ENCODE assay signal across 8 cellular contexts in the genomic region with DNA sequence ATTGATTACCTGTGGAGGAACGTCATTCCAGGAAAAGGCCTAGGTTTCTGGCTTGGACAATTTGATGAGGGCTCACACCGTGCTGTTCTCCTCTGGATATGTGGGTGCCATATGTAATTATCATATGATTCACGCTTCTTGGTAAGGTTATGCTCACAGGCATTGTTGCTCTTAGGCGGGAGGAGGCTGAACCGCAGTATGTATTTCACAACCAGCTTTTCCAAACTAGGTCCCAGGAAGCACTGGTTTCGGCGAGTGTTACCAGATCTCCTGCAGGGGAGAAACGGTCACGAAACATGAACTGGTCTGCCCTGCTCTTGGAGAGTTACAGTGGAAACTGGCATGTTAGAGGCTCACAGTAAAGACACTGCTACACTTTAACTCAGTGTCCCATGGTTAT. TPM values are rescaled to one million over a fixed set of nuclear protein-coding genes. Genes with fewer than 3 reads are reported as not detected.
A peak's percentile ranks its signal among the peaks of the same experiment; 100 is the strongest.
DNase-seq lines count a peak whose midpoint lies in the region; ATAC-seq, FAIRE-seq and TF ChIP-seq lines count a peak whose summit lies in the region.

No MANE protein-coding gene starts in this region.

- no peak overlapping the region for H3K9ac ChIP-seq in HCT116 (ENCODE audit: low read length)
- H3K9ac ChIP-seq in smooth muscle cell (ENCODE audit: low read depth) = peak overlapping the region; percentile 27

- TF ChIP-seq RAD21 in HCT116 (IDR thresholded peaks at IDR 0.05; ENCODE audit: low read depth) = no peak

- TF ChIP-seq POLR2A in HCT116 (IDR thresholded peaks at IDR 0.05; ENCODE audit: borderline replicate concordance, extremely low read depth, insufficient read depth, insufficient read length) = no peak

- H3K79me2 ChIP-seq in HCT116 (ENCODE audit: insufficient read depth, low read length) = no peaks in the 10 kb centered on the region
- H3K79me2 ChIP-seq in smooth muscle cell (ENCODE audit: low read depth) = no peaks in the 10 kb centered on the region

- no peaks in the 10 kb centered on the region for H4K20me1 ChIP-seq in HCT116 (ENCODE audit: insufficient read depth)
- H4K20me1 ChIP-seq in smooth muscle cell (ENCODE audit: low read depth) = no peaks in the 10 kb centered on the region

- no peak overlapping the region for H2AFZ ChIP-seq in HCT116 (ENCODE audit: low read depth, low read length, poor library complexity, severe bottlenecking)
- peak overlapping the region; percentile 90 for H2AFZ ChIP-seq in smooth muscle cell (ENCODE audit: low read depth)

- 0 out of 2 replicates have a peak overlapping the region, but pooled peaks have one; percentile 14 for H3K4me2 ChIP-seq in HCT116 (ENCODE audit: low read length)
- peak overlapping the region; percentile 83 for H3K4me2 ChIP-seq in smooth muscle cell

- DNase-seq in HCT116 (ENCODE audit: low read depth, low spot score) (no peak), right atrium auricular region (ENCODE audit: low spot score) (no peak), smooth muscle cell (lab: John Stamatoyannopoulos, UW; ENCODE audit: unreplicated experiment) (no peak), germinal center (ENCODE audit: low spot score) (no peak), frontal cortex (ENCODE audit: low spot score in 2 of 2) (no peak), SIG-M5 treated with dmso at 0.1 percent for 504 hours (lab: John Stamatoyannopoulos, UW; ENCODE audit: unreplicated experiment) (no peak)
- DNase-seq in activated CD4-positive, alpha-beta memory T cell treated with anti-CD3 and anti-CD28 coated beads, Interleukin-2, amount 10 ng/mL, durations not matched to agents 7 days and 5 days = no peak
- DNase-seq in stimulated activated naive CD4-positive, alpha-beta T cell (lab: John Stamatoyannopoulos, UW) = no peak

- ATAC-seq in HCT116 = no peak

- H3K4me1 Mint-ChIP-seq in activated CD4-positive, alpha-beta memory T cell treated with anti-CD3 and anti-CD28 coated beads, Interleukin-2, amount 10 ng/mL, durations not matched to agents 7 days and 5 days = peaks cover 37% of the 10 kb centered on the region

- H3K27me3 ChIP-seq in HCT116 (ENCODE audit: insufficient read depth, low read length) (no peaks in the 10 kb centered on the region), right atrium auricular region (no peaks in the 10 kb centered on the region), smooth muscle cell (ENCODE audit: low read depth) (no peaks in the 10 kb centered on the region)

- peaks cover 5% of the 10 kb centered on the region for H3K9me3 Mint-ChIP-seq in activated CD4-positive, alpha-beta memory T cell treated with anti-CD3 and anti-CD28 coated beads, Interleukin-2, amount 10 ng/mL, durations not matched to agents 7 days and 5 days

- no peak for FAIRE-seq in frontal cortex (lab: Jason Lieb, UNC)

- H3K4me1 ChIP-seq in HCT116 (ENCODE audit: control insufficient read depth in 1 of 2, insufficient read depth in 2 of 2, low read length in 2 of 2) (no peaks in the 10 kb centered on the region; a peak in 1 of 4 replicates), right atrium auricular region (peaks cover 0 to 12% of the 10 kb centered on the region in 2 donors), smooth muscle cell (ENCODE audit: low read depth) (peaks cover 11% of the 10 kb centered on the region)

- no peaks in the 10 kb centered on the region for H3K9me2 ChIP-seq in HCT116 (ENCODE audit: insufficient read depth)

- WGBS in smooth muscle cell (ENCODE audit: low lambda C conversion rate) = 68% methylated on average over 9 of the region's 9 CpGs

- peak overlapping the region; percentile 75 for H3K4me3 Mint-ChIP-seq in activated CD4-positive, alpha-beta memory T cell treated with anti-CD3 and anti-CD28 coated beads, Interleukin-2, amount 10 ng/mL, durations not matched to agents 7 days and 5 days

- RAD21 ChIA-PET in HCT116 (lab: Charles Lee; ENCODE audit: low non-redundant PET in 1 of 2, low total read pairs in 2 of 2, uncharacterized antibody in 2 of 2, unreplicated experiment in 2 of 2) = no interaction called here

- CTCF ChIA-PET in HCT116 (lab: Charles Lee) = no interaction called here
- CTCF ChIA-PET in activated CD4-positive, alpha-beta memory T cell treated with anti-CD3 and anti-CD28 coated beads, Interleukin-2, amount 10 ng/mL, durations not matched to agents 7 days and 5 days (lab: Charles Lee) = interaction anchor here (0.6 to 6.4 kb wide), 37 partner anchors 8 to 1249 kb away, joined by 3 to 67 read pairs (median 4); a partner anchor contains a TSS

- H3K36me3 Mint-ChIP-seq in activated CD4-positive, alpha-beta memory T cell treated with anti-CD3 and anti-CD28 coated beads, Interleukin-2, amount 10 ng/mL, durations not matched to agents 7 days and 5 days (ENCODE audit: low read depth) = peaks cover 15% of the 10 kb centered on the region

- peak overlapping the region; percentile 78 for H3K27ac Mint-ChIP-seq in activated CD4-positive, alpha-beta memory T cell treated with anti-CD3 and anti-CD28 coated beads, Interleukin-2, amount 10 ng/mL, durations not matched to agents 7 days and 5 days

- TF ChIP-seq CTCF in HCT116 (IDR thresholded peaks at IDR 0.05 in 2 of 3, conservative IDR thresholded peaks at IDR 0.05 in 1 of 3; ENCODE audit: borderline replicate concordance in 1 of 3, insufficient read depth in 1 of 3, low read depth in 2 of 3, low read length in 2 of 3) = no peak
- no peak for TF ChIP-seq CTCF in right atrium auricular region (IDR thresholded peaks at IDR 0.05)
- no peak for TF ChIP-seq CTCF in smooth muscle cell (IDR thresholded peaks at IDR 0.05; ENCODE audit: borderline replicate concordance, insufficient read depth, poor library complexity, severe bottlenecking)

- H3K27ac ChIP-seq in HCT116 (ENCODE audit: low read depth, low read length) (no peak overlapping the region), right atrium auricular region (peak overlapping the region; percentile 39 to 65), smooth muscle cell (ENCODE audit: low read depth) (peak overlapping the region; percentile 61)

- POLR2A ChIA-PET in HCT116 (lab: Charles Lee) = no interaction called here
- POLR2A ChIA-PET in activated CD4-positive, alpha-beta memory T cell treated with anti-CD3 and anti-CD28 coated beads, Interleukin-2, amount 10 ng/mL, durations not matched to agents 7 days and 5 days (lab: Charles Lee) = interaction anchor here (0.8 to 3.6 kb wide), 13 partner anchors 19 to 287 kb away, joined by 3 to 34 read pairs (median 4); partner anchors contain the start of gene ECI2

- intact Hi-C loops in HCT116 (cut with micrococcal nuclease) = no loop called here

- H3K4me3 ChIP-seq in HCT116 (replicated peaks in 1 of 2; ENCODE audit: low read depth in 1 of 2, low read length in 2 of 2) = no peak overlapping the region
- H3K4me3 ChIP-seq in right atrium auricular region = peak overlapping the region; percentile 39 to 58
- peak overlapping the region; percentile 48 for H3K4me3 ChIP-seq in smooth muscle cell

- H3F3A ChIP-seq in smooth muscle cell (ENCODE audit: low read depth) = peaks cover 3% of the 10 kb centered on the region

- no peaks in the 10 kb centered on the region for H3K36me3 ChIP-seq in HCT116 (ENCODE audit: control insufficient read depth in 1 of 2, insufficient read depth in 2 of 2, low read length in 2 of 2)
- H3K36me3 ChIP-seq in right atrium auricular region = no peaks in the 10 kb centered on the region
- no peaks in the 10 kb centered on the region for H3K36me3 ChIP-seq in smooth muscle cell (ENCODE audit: low read depth)

- no peaks in the 10 kb centered on the region for H3K9me3 ChIP-seq in HCT116 (ENCODE audit: control insufficient read depth in 1 of 2, insufficient read depth in 1 of 2, low read depth in 1 of 2, low read length in 2 of 2)
- H3K9me3 ChIP-seq in right atrium auricular region = no peaks in the 10 kb centered on the region
- no peaks in the 10 kb centered on the region for H3K9me3 ChIP-seq in smooth muscle cell (replicated peaks; ENCODE audit: low read depth)

- BruUV-seq in HCT116 (replicated peaks; lab: Mats Ljungman, UMichigan) = no TSS peak

- H3K27me3 Mint-ChIP-seq in activated CD4-positive, alpha-beta memory T cell treated with anti-CD3 and anti-CD28 coated beads, Interleukin-2, amount 10 ng/mL, durations not matched to agents 7 days and 5 days = no peaks in the 10 kb centered on the region

TF ChIP-seq in HCT116, 20 proteins besides CTCF, POLR2A, EP300 and RAD21:
- TF ChIP-seq EZH2phosphoT487 (IDR thresholded peaks at IDR 0.05; ENCODE audit: borderline replicate concordance) (no peak), YY1 (IDR thresholded peaks at IDR 0.05; ENCODE audit: extremely low read depth, insufficient replicate concordance, low read depth, low read length) (no peak)

RNA-seq across cellular contexts. Expression of gene FAM50B, which starts 0.8 kb away (rescaled TPM):
- total RNA-seq in HCT116 (2021; ENCODE audit: unreplicated experiment) = 0.86 TPM
- polyA plus RNA-seq in HCT116 (2012) = 0.21 and 0.34 TPM in 2 replicates
- 10 to 100 TPM; 14.4 to 14.7 TPM for total RNA-seq in activated CD4-positive, alpha-beta memory T cell treated with anti-CD3 and anti-CD28 coated beads, Interleukin-2, amount 10 ng/mL, durations not matched to agents 7 days and 5 days
- 10 to 100 TPM; 10.0 to 19.6 TPM for total RNA-seq in right atrium auricular region
- 2.2 and 6.3 TPM in 2 replicates for total RNA-seq in smooth muscle cell
- 3.1 and 4.3 TPM in 2 replicates for polyA plus RNA-seq in smooth muscle cell
- total RNA-seq in frontal cortex = 22.0 TPM

Comparison
In these comparisons a context has a peak if more than half of its experiments do, and no peak if none do; other contexts are left out.
1. H3K4me3 ChIP-seq: peak in right atrium auricular region (2 of 2) and smooth muscle cell (single experiment); none in HCT116 (0 of 2).